ENCODE assay signal across 10 cellular contexts in the genomic region with DNA sequence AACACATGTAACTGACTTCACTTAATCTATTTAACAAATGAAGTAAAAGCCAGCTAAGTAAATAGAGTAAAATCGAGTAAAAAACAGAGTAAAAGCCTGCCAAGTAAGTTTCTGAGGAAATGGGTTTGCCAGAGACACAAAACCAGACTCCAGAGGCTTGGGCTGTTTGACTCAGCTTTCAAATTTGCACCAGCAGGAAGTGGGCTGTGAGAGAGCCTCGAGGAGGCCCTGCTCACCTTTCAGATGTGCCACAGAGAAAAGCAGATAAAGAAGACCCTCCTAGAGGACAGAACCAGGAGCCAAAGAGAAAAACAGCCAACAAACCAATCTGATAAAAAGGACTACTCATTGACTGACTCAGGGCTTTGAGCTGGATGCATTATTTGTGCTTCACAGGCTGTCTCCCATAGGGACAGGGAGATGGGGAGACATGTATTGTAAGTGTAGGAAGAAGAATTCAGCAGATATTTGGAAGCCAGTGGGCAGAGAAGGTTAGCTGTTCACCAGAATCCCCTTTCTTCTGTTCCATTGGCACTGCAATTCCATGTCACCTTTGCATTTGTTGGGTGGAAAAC. TPM values are rescaled to one million over a fixed set of nuclear protein-coding genes. Genes with fewer than 3 reads are reported as not detected.
DNase-seq lines count a peak whose midpoint lies in the region; ATAC-seq and TF ChIP-seq lines count a peak whose summit lies in the region.
"Had no signal": no experiment of that assay in that cellular context is flagged by ENCODE, and none has a peak within 500 bp of the region (broad histone marks: within the 10 kb centered on the region; RNA-seq: fewer than 3 reads in every experiment).

No MANE protein-coding gene starts in this region.

- H4K20me1 ChIP-seq in MM.1S (ENCODE audit: insufficient read depth, low read length), result no peaks in the 10 kb centered on the region

- H3K27me3 ChIP-seq in MM.1S (replicated peaks; ENCODE audit: insufficient read depth, low read length), result no peaks in the 10 kb centered on the region
- no peaks in the 10 kb centered on the region for H3K27me3 ChIP-seq in left ventricle myocardium inferior (ENCODE audit: low read depth)

- peak overlapping the region; percentile 22 for H3K4me2 ChIP-seq in MM.1S (ENCODE audit: low read depth, low read length)

- H3K79me2 ChIP-seq in MM.1S (ENCODE audit: low read length), result no peaks in the 10 kb centered on the region

- no peaks in the 10 kb centered on the region for H3K27me3 Mint-ChIP-seq in stimulated activated memory B cell treated with anti-CD40 and anti-IgM and Interleukin-4, amounts not matched to agents 10 μg/mL and 1 μg/mL and 100 μg/mL, for 72 hours

- H3K27ac ChIP-seq in MM.1S (ENCODE audit: low read length) (peak overlapping the region; percentile 35; the same call in 1 of the 2 replicates), left ventricle myocardium inferior (replicated peaks) (peak overlapping the region; percentile 35)

- TF ChIP-seq CTCF in MM.1S (IDR thresholded peaks at IDR 0.05; ENCODE audit: low read length), result no peak
- TF ChIP-seq CTCF in left ventricle myocardium inferior (IDR thresholded peaks at IDR 0.05; ENCODE audit: borderline replicate concordance), result no peak

- peak; percentile 97 for ATAC-seq in GM18502 (IDR thresholded peaks at IDR 0.05; ENCODE audit: poor library complexity, unreplicated experiment)
- peak; percentile 95 for ATAC-seq in GM21723 (IDR thresholded peaks at IDR 0.05; ENCODE audit: unreplicated experiment)
- no peak for ATAC-seq in stimulated activated memory B cell treated with anti-CD40 and anti-IgM and Interleukin-4, amounts not matched to agents 10 μg/mL and 1 μg/mL and 100 μg/mL, for 72 hours

- no peaks in the 10 kb centered on the region for H3K9me3 Mint-ChIP-seq in stimulated activated memory B cell treated with anti-CD40 and anti-IgM and Interleukin-4, amounts not matched to agents 10 μg/mL and 1 μg/mL and 100 μg/mL, for 72 hours

- H3K4me3 Mint-ChIP-seq in stimulated activated memory B cell treated with anti-CD40 and anti-IgM and Interleukin-4, amounts not matched to agents 10 μg/mL and 1 μg/mL and 100 μg/mL, for 72 hours, result no peak overlapping the region

- H3K4me1 ChIP-seq in MM.1S (ENCODE audit: low read length) (peaks cover 9% of the 10 kb centered on the region), left ventricle myocardium inferior (peaks cover 12% of the 10 kb centered on the region)

- intact Hi-C loops in left ventricle myocardium inferior (cut with micrococcal nuclease), result no loop called here

- no peak overlapping the region for H3K4me3 ChIP-seq in MM.1S (ENCODE audit: low read length)
- no peak overlapping the region for H3K4me3 ChIP-seq in left ventricle myocardium inferior
- H3K4me3 ChIP-seq: skin epidermis had no signal

- H3K9me2 ChIP-seq in MM.1S (replicated peaks; ENCODE audit: insufficient read depth, low read length), result no peaks in the 10 kb centered on the region

- H3K9ac ChIP-seq in MM.1S (ENCODE audit: low read length), result no peak overlapping the region

- 0 out of 2 replicates have a peak, but pooled peaks cover 5% of the 10 kb centered on the region for H3F3A ChIP-seq in MM.1S (ENCODE audit: insufficient read depth, low read length)

- H3K36me3 ChIP-seq in MM.1S (replicated peaks; ENCODE audit: insufficient read depth, low read length), result no peaks in the 10 kb centered on the region
- H3K36me3 ChIP-seq in left ventricle myocardium inferior, result peaks cover 11% of the 10 kb centered on the region

- no peaks in the 10 kb centered on the region for H3K9me3 ChIP-seq in MM.1S (replicated peaks; ENCODE audit: insufficient read depth, low read length)
- H3K9me3 ChIP-seq in left ventricle myocardium inferior (replicated peaks), result no peaks in the 10 kb centered on the region

- peak; percentile 44 for DNase-seq in MM.1S
- no peak for DNase-seq in left ventricle myocardium inferior
- no peak for DNase-seq in nucleus accumbens (lab: John Stamatoyannopoulos, UW)
- DNase-seq in superior temporal gyrus (ENCODE audit: extremely low spot score), result no peak
- DNase-seq in activated CD4-positive, CD25-positive, alpha-beta regulatory T cell treated with anti-CD3 and anti-CD28 coated beads, Interleukin-2, amount 50 U/mL, for 72 hours, result no peak
- DNase-seq: anterior cingulate cortex had no signal

- peak overlapping the region; percentile 51 for H2AFZ ChIP-seq in MM.1S (ENCODE audit: low read length)

- H3K36me3 Mint-ChIP-seq in stimulated activated memory B cell treated with anti-CD40 and anti-IgM and Interleukin-4, amounts not matched to agents 10 μg/mL and 1 μg/mL and 100 μg/mL, for 72 hours, result peaks cover 47% of the 10 kb centered on the region

- H3K27ac Mint-ChIP-seq in stimulated activated memory B cell treated with anti-CD40 and anti-IgM and Interleukin-4, amounts not matched to agents 10 μg/mL and 1 μg/mL and 100 μg/mL, for 72 hours, result no peak overlapping the region

- H3K4me1 Mint-ChIP-seq in stimulated activated memory B cell treated with anti-CD40 and anti-IgM and Interleukin-4, amounts not matched to agents 10 μg/mL and 1 μg/mL and 100 μg/mL, for 72 hours, result no peaks in the 10 kb centered on the region

RNA-seq across cellular contexts. Expression of a gene that starts 14.4 kb away (rescaled TPM):
- total RNA-seq in left ventricle myocardium inferior, result 6.1 TPM

RNA-seq across cellular contexts. Expression of a gene that starts 20.8 kb away (rescaled TPM):
- 0.49 TPM for total RNA-seq in left ventricle myocardium inferior

RNA-seq across cellular contexts. Expression of a gene that starts 37.7 kb away (rescaled TPM):
- total RNA-seq in left ventricle myocardium inferior, result not detected
